18 cellular contexts compared by ENCODE assay signal in genomic region chr7:44757739-44758138, GRCh38.
"Had no signal": no experiment of that assay in that cellular context is flagged by ENCODE, and none has a peak within 500 bp of the region (broad histone marks: within the 10 kb centered on the region; RNA-seq: fewer than 3 reads in every experiment).

No MANE protein-coding gene starts in this region.

- H3K27me3 Mint-ChIP-seq: naive B cell had no signal

- DNase-seq: effector CD8-positive, alpha-beta T cell; left colon; mesendoderm; naive B cell; retina; sigmoid colon; stimulated activated CD4-positive, alpha-beta T cell treated with anti-CD3 and anti-CD28 coated beads, Interleukin-12 subunit alpha, Interleukin-12 subunit beta, amount 100 ng/mL, for 4 hours; stimulated activated naive CD8-positive, alpha-beta T cell treated with anti-CD3 and anti-CD28 coated beads, Interleukin-15, Interleukin-2, amounts not matched to agents 100 U/mL and 50 U/mL, for 24 hours had no signal

- ATAC-seq: esophagus mucosa; left colon; psoas muscle; stimulated activated naive CD8-positive, alpha-beta T cell treated with anti-CD3 and anti-CD28 coated beads, Interleukin-15, Interleukin-2, amounts not matched to agents 100 U/mL and 50 U/mL, for 24 hours had no signal

- H3K9me3 Mint-ChIP-seq: naive B cell had no signal

- H3K4me3 Mint-ChIP-seq: naive B cell had no signal

- H3K4me3 ChIP-seq: coronary artery, heart left ventricle, psoas muscle, sigmoid colon, skin epidermis, suprapubic skin, thyroid gland, upper lobe of left lung, uterus had no signal

- H3K27me3 ChIP-seq: heart left ventricle, neutrophil, sigmoid colon, suprapubic skin, thyroid gland, upper lobe of left lung, uterus had no signal

- H3K27ac ChIP-seq: coronary artery, neutrophil, psoas muscle, suprapubic skin, thyroid gland, uterus had no signal

- H3K9me3 ChIP-seq: heart left ventricle, neutrophil, psoas muscle, sigmoid colon, suprapubic skin, thyroid gland, upper lobe of left lung, uterus had no signal
